In genomic region chr6:156928972-156929371, GRCh38 we compare ENCODE assay signal across 21 cellular contexts.
A peak's percentile ranks its signal among the peaks of the same experiment; 100 is the strongest.
DNase-seq lines count a peak whose midpoint lies in the region; ATAC-seq and TF ChIP-seq lines count a peak whose summit lies in the region.
"Had no signal": no experiment of that assay in that cellular context is flagged by ENCODE, and none has a peak within 500 bp of the region (broad histone marks: within the 10 kb centered on the region; RNA-seq: fewer than 3 reads in every experiment).

No MANE protein-coding gene starts in this region.

- H3K9me3 ChIP-seq in stomach: no peaks in the 10 kb centered on the region
- H3K9me3 ChIP-seq: A549, BE2C had no signal

- no peaks in the 10 kb centered on the region for H3K27me3 Mint-ChIP-seq in activated CD4-positive, alpha-beta memory T cell treated with anti-CD3 and anti-CD28 coated beads for 36 hours
- H3K27me3 Mint-ChIP-seq in activated CD4-positive, alpha-beta memory T cell treated with anti-CD3 and anti-CD28 coated beads, Interleukin-2, amount 10 ng/mL, durations not matched to agents 7 days and 5 days: no peaks in the 10 kb centered on the region
- H3K27me3 Mint-ChIP-seq in activated naive CD8-positive, alpha-beta T cell: no peaks in the 10 kb centered on the region
- no peaks in the 10 kb centered on the region for H3K27me3 Mint-ChIP-seq in activated naive CD8-positive, alpha-beta T cell treated with anti-CD3 and anti-CD28 coated beads for 36 hours
- H3K27me3 Mint-ChIP-seq in endothelial cell (ENCODE audit: unreplicated experiment): peaks cover 10% of the 10 kb centered on the region
- H3K27me3 Mint-ChIP-seq: CD4-positive, CD25-positive, alpha-beta regulatory T cell; IgD-negative memory B cell had no signal

- DNase-seq in activated CD4-positive, alpha-beta memory T cell treated with anti-CD3 and anti-CD28 coated beads for 36 hours: peak; percentile 45
- no peak for DNase-seq in activated CD4-positive, alpha-beta memory T cell treated with anti-CD3 and anti-CD28 coated beads, Interleukin-2, amount 10 ng/mL, durations not matched to agents 7 days and 5 days
- no peak for DNase-seq in activated naive CD8-positive, alpha-beta T cell treated with anti-CD3 and anti-CD28 coated beads for 36 hours
- no peak for DNase-seq in endothelial cell (ENCODE audit: low spot score)
- DNase-seq in stomach: no peak
- DNase-seq in mucosa of gallbladder (ENCODE audit: low spot score): no peak
- DNase-seq: BE2C; CD4-positive, CD25-positive, alpha-beta regulatory T cell; COR-L47; DMS79; NCI-H1105; NCI-H146; NCI-H2029; NCI-H226; NCI-H524; NCI-H82 had no signal

- H3K27me3 ChIP-seq in stomach: no peaks in the 10 kb centered on the region
- H3K27me3 ChIP-seq: BE2C had no signal

- H3K36me3 Mint-ChIP-seq in activated CD4-positive, alpha-beta memory T cell treated with anti-CD3 and anti-CD28 coated beads for 36 hours: peaks cover 3% of the 10 kb centered on the region
- H3K36me3 Mint-ChIP-seq in activated CD4-positive, alpha-beta memory T cell treated with anti-CD3 and anti-CD28 coated beads, Interleukin-2, amount 10 ng/mL, durations not matched to agents 7 days and 5 days (ENCODE audit: low read depth): peaks cover 17% of the 10 kb centered on the region
- H3K36me3 Mint-ChIP-seq in activated naive CD8-positive, alpha-beta T cell: peaks cover 14% of the 10 kb centered on the region
- H3K36me3 Mint-ChIP-seq in activated naive CD8-positive, alpha-beta T cell treated with anti-CD3 and anti-CD28 coated beads for 36 hours: peaks cover 17% of the 10 kb centered on the region
- H3K36me3 Mint-ChIP-seq in endothelial cell (ENCODE audit: low read depth, unreplicated experiment): peaks cover 5% of the 10 kb centered on the region

- H3K4me1 Mint-ChIP-seq in activated CD4-positive, alpha-beta memory T cell treated with anti-CD3 and anti-CD28 coated beads for 36 hours (ENCODE audit: low read depth): peaks cover 65% of the 10 kb centered on the region
- peaks cover 29% of the 10 kb centered on the region for H3K4me1 Mint-ChIP-seq in activated CD4-positive, alpha-beta memory T cell treated with anti-CD3 and anti-CD28 coated beads, Interleukin-2, amount 10 ng/mL, durations not matched to agents 7 days and 5 days
- H3K4me1 Mint-ChIP-seq in activated naive CD8-positive, alpha-beta T cell (ENCODE audit: low read depth): peaks cover 78% of the 10 kb centered on the region
- peaks cover 56% of the 10 kb centered on the region for H3K4me1 Mint-ChIP-seq in activated naive CD8-positive, alpha-beta T cell treated with anti-CD3 and anti-CD28 coated beads for 36 hours
- H3K4me1 Mint-ChIP-seq in endothelial cell (ENCODE audit: unreplicated experiment): peaks cover 20% of the 10 kb centered on the region

- no peaks in the 10 kb centered on the region for H3K9me3 Mint-ChIP-seq in activated CD4-positive, alpha-beta memory T cell treated with anti-CD3 and anti-CD28 coated beads for 36 hours
- no peaks in the 10 kb centered on the region for H3K9me3 Mint-ChIP-seq in activated CD4-positive, alpha-beta memory T cell treated with anti-CD3 and anti-CD28 coated beads, Interleukin-2, amount 10 ng/mL, durations not matched to agents 7 days and 5 days
- peaks cover 5% of the 10 kb centered on the region for H3K9me3 Mint-ChIP-seq in activated naive CD8-positive, alpha-beta T cell (ENCODE audit: low read depth)
- H3K9me3 Mint-ChIP-seq in activated naive CD8-positive, alpha-beta T cell treated with anti-CD3 and anti-CD28 coated beads for 36 hours: no peaks in the 10 kb centered on the region
- H3K9me3 Mint-ChIP-seq in endothelial cell (ENCODE audit: unreplicated experiment): no peaks in the 10 kb centered on the region
- H3K9me3 Mint-ChIP-seq: CD4-positive, CD25-positive, alpha-beta regulatory T cell; IgD-negative memory B cell had no signal

- no peak overlapping the region for H3K27ac ChIP-seq in stomach
- H3K27ac ChIP-seq: A549 had no signal

- no peak for TF ChIP-seq EP300 in stomach (IDR thresholded peaks at IDR 0.05)

- 78 to 91% (median 84%) methylated on average over 5 of the region's 5 CpGs for WGBS in stomach, 5 donors

- H3K4me3 ChIP-seq in stomach: no peak overlapping the region
- H3K4me3 ChIP-seq: A549 had no signal

- TF ChIP-seq POLR2A in stomach (IDR thresholded peaks at IDR 0.05): no peak

- no peak overlapping the region for H3K27ac Mint-ChIP-seq in activated CD4-positive, alpha-beta memory T cell treated with anti-CD3 and anti-CD28 coated beads for 36 hours
- no peak overlapping the region for H3K27ac Mint-ChIP-seq in activated CD4-positive, alpha-beta memory T cell treated with anti-CD3 and anti-CD28 coated beads, Interleukin-2, amount 10 ng/mL, durations not matched to agents 7 days and 5 days
- H3K27ac Mint-ChIP-seq in activated naive CD8-positive, alpha-beta T cell: peak overlapping the region; percentile 41
- no peak overlapping the region for H3K27ac Mint-ChIP-seq in activated naive CD8-positive, alpha-beta T cell treated with anti-CD3 and anti-CD28 coated beads for 36 hours
- H3K27ac Mint-ChIP-seq in endothelial cell (ENCODE audit: unreplicated experiment): peak overlapping the region; percentile 15

- TF ChIP-seq CTCF in endothelial cell (IDR thresholded peaks at IDR 0.05; ENCODE audit: unreplicated experiment) (no peak), stomach (IDR thresholded peaks at IDR 0.05) (no peak)

- no peaks in the 10 kb centered on the region for H3K36me3 ChIP-seq in stomach
- H3K36me3 ChIP-seq: BE2C had no signal

- CTCF ChIA-PET in activated CD4-positive, alpha-beta memory T cell treated with anti-CD3 and anti-CD28 coated beads for 36 hours (lab: Charles Lee): no interaction called here
- CTCF ChIA-PET in activated CD4-positive, alpha-beta memory T cell treated with anti-CD3 and anti-CD28 coated beads, Interleukin-2, amount 10 ng/mL, durations not matched to agents 7 days and 5 days (lab: Charles Lee): no interaction called here

- intact Hi-C loops in activated CD4-positive, alpha-beta memory T cell treated with anti-CD3 and anti-CD28 coated beads for 36 hours (cut with micrococcal nuclease): no loop called here
- intact Hi-C loops in stomach (cut with DNase I; ENCODE audit: low total_unique reads): no loop called here

- ATAC-seq in HG03442 (IDR thresholded peaks at IDR 0.05; ENCODE audit: unreplicated experiment): no peak
- ATAC-seq: A549, Panc1 had no signal

- POLR2A ChIA-PET in activated CD4-positive, alpha-beta memory T cell treated with anti-CD3 and anti-CD28 coated beads for 36 hours (lab: Charles Lee): interaction anchor here (0.7 kb wide), 1 partner anchor 63 kb away, joined by 3 read pairs; no protein-coding TSS in a partner anchor
- POLR2A ChIA-PET in activated CD4-positive, alpha-beta memory T cell treated with anti-CD3 and anti-CD28 coated beads, Interleukin-2, amount 10 ng/mL, durations not matched to agents 7 days and 5 days (lab: Charles Lee): no interaction called here

- H3K4me1 ChIP-seq in stomach: peaks cover 34 to 71% (median 46%) of the 10 kb centered on the region in 4 donors

- H3K4me3 Mint-ChIP-seq in activated CD4-positive, alpha-beta memory T cell treated with anti-CD3 and anti-CD28 coated beads for 36 hours: no peak overlapping the region
- no peak overlapping the region for H3K4me3 Mint-ChIP-seq in activated CD4-positive, alpha-beta memory T cell treated with anti-CD3 and anti-CD28 coated beads, Interleukin-2, amount 10 ng/mL, durations not matched to agents 7 days and 5 days
- H3K4me3 Mint-ChIP-seq in activated naive CD8-positive, alpha-beta T cell: no peak overlapping the region
- H3K4me3 Mint-ChIP-seq in activated naive CD8-positive, alpha-beta T cell treated with anti-CD3 and anti-CD28 coated beads for 36 hours: no peak overlapping the region
- no peak overlapping the region for H3K4me3 Mint-ChIP-seq in endothelial cell (ENCODE audit: unreplicated experiment)
- H3K4me3 Mint-ChIP-seq: CD4-positive, CD25-positive, alpha-beta regulatory T cell had no signal

Comparison
In these comparisons a context has a peak if more than half of its experiments do, and no peak if none do; other contexts are left out.
1. H3K27ac Mint-ChIP-seq: peak in activated naive CD8-positive, alpha-beta T cell (single experiment) and endothelial cell (single experiment); none in activated CD4-positive, alpha-beta memory T cell treated with anti-CD3 and anti-CD28 coated beads for 36 hours (single experiment), activated CD4-positive, alpha-beta memory T cell treated with anti-CD3 and anti-CD28 coated beads, Interleukin-2, amount 10 ng/mL, durations not matched to agents 7 days and 5 days (single experiment) and activated naive CD8-positive, alpha-beta T cell treated with anti-CD3 and anti-CD28 coated beads for 36 hours (single experiment).